Comparison of ENCODE assay signal across 19 cellular contexts in genomic region chr9:79980440-79980839, GRCh38.
"Had no signal": no experiment of that assay in that cellular context is flagged by ENCODE, and none has a peak within 500 bp of the region (broad histone marks: within the 10 kb centered on the region; RNA-seq: fewer than 3 reads in every experiment).

No MANE protein-coding gene starts in this region.

- H3K9me3 ChIP-seq: neutrophil, right atrium auricular region, suprapubic skin, tibial artery, upper lobe of left lung, uterus had no signal

- H3K27ac ChIP-seq: coronary artery, hepatocyte, neutrophil, right atrium auricular region, suprapubic skin, tibial artery, upper lobe of left lung, uterus had no signal

- H3K4me1 ChIP-seq: right atrium auricular region, upper lobe of left lung, uterus had no signal

- H2AFZ ChIP-seq: hepatocyte had no signal

- H3K4me2 ChIP-seq: hepatocyte had no signal

- H3K4me3 ChIP-seq: coronary artery, hepatocyte, right atrium auricular region, suprapubic skin, tibial artery, upper lobe of left lung, uterus had no signal

- ATAC-seq: left colon, natural killer cell had no signal

- H3K27me3 ChIP-seq: hepatocyte, neutrophil, right atrium auricular region, suprapubic skin, tibial artery, upper lobe of left lung, uterus had no signal

- DNase-seq: effector CD4-positive, alpha-beta T cell; endodermal cell; erythroblast; foreskin melanocyte; head of caudate nucleus; kidney; left colon; natural killer cell; small intestine; stimulated activated CD4-positive, alpha-beta T cell treated with anti-CD3 and anti-CD28 coated beads, Interleukin-2, amount 100 ng/mL, for 48 hours; stimulated activated naive CD4-positive, alpha-beta T cell treated with Interleukin-2 at 50 U/mL for 16 hours; tibial artery; upper lobe of left lung; uterus had no signal

- H3K36me3 ChIP-seq: neutrophil, right atrium auricular region, suprapubic skin, tibial artery, upper lobe of left lung, uterus had no signal
